In the genomic region with DNA sequence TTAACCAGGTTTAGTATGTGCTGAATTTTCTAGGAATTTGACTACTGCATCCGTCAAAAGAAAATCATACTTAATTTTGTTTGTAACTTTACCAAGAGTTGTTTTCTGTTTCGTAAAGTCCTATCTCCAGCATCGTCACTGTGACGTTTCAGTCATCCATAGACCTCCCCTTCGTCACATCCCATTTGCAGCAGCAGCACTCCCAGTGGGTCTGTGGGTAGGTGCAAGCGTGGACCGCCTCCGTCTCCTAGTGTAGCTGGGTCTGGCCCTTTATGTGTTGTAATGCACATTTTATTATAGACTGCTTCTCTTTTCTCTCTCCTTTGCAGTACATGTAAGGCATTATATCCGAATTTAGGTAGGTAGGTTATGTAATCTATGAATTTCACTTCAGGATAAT, we compare ENCODE assay signal across 12 cellular contexts. TPM values are rescaled to one million over a fixed set of nuclear protein-coding genes. Genes with fewer than 3 reads are reported as not detected.
DNase-seq lines count a peak whose midpoint lies in the region; ATAC-seq, FAIRE-seq and TF ChIP-seq lines count a peak whose summit lies in the region.
"Had no signal": no experiment of that assay in that cellular context is flagged by ENCODE, and none has a peak within 500 bp of the region (broad histone marks: within the 10 kb centered on the region; RNA-seq: fewer than 3 reads in every experiment).

No MANE protein-coding gene starts in this region.

- peak overlapping the region; percentile 17 for H3K4me2 ChIP-seq in endothelial cell of umbilical vein (ENCODE audit: insufficient read depth, low read length)

- peaks cover 59% of the 10 kb centered on the region for H3K36me3 Mint-ChIP-seq in activated CD4-positive, alpha-beta T cell treated with anti-CD3 and anti-CD28 coated beads for 36 hours (ENCODE audit: low read depth)
- peaks cover 86% of the 10 kb centered on the region for H3K36me3 Mint-ChIP-seq in activated T-cell treated with anti-CD3 and anti-CD28 coated beads, Interleukin-2, amount 50 U/mL, for 24 hours (ENCODE audit: low read depth)
- no peaks in the 10 kb centered on the region for H3K36me3 Mint-ChIP-seq in endothelial cell (ENCODE audit: low read depth, unreplicated experiment)

- peak; percentile 57 for ATAC-seq in activated CD4-positive, alpha-beta T cell treated with anti-CD3 and anti-CD28 coated beads for 36 hours
- ATAC-seq in stimulated activated naive CD8-positive, alpha-beta T cell treated with anti-CD3 and anti-CD28 coated beads, Interleukin-15, amount 100 ng/mL, for 72 hours = peak; percentile 79
- no peak for ATAC-seq in HG03354 (IDR thresholded peaks at IDR 0.05; ENCODE audit: poor library complexity, severe bottlenecking, unreplicated experiment)

- no peak for FAIRE-seq in endothelial cell of umbilical vein (lab: Jason Lieb, UNC)
- FAIRE-seq: A204.1 had no signal

- CTCF ChIA-PET in activated CD4-positive, alpha-beta T cell treated with anti-CD3 and anti-CD28 coated beads for 36 hours (lab: Charles Lee) = interaction anchor here (0.6 to 12.1 kb wide), 13 partner anchors 9 to 135 kb away, joined by 3 to 300 read pairs (median 5); partner anchors contain the start of gene EVL
- CTCF ChIA-PET in endothelial cell of umbilical vein (lab: Charles Lee) = interaction anchor here (1.0 to 6.2 kb wide), 6 partner anchors 11 to 124 kb away, joined by 3 to 150 read pairs (median 18); no protein-coding TSS in a partner anchor

- no peaks in the 10 kb centered on the region for H3K79me2 ChIP-seq in endothelial cell of umbilical vein (ENCODE audit: control insufficient read depth, insufficient read depth, low read length)

- BruUV-seq in endothelial cell of umbilical vein (replicated peaks; lab: Mats Ljungman, UMichigan) = no TSS peak

- no peaks in the 10 kb centered on the region for H4K20me1 ChIP-seq in endothelial cell of umbilical vein (replicated peaks; ENCODE audit: control insufficient read depth, extremely low read depth, insufficient read depth, low read length)

- H3K27ac ChIP-seq in endothelial cell of umbilical vein (ENCODE audit: insufficient read depth, low read depth, low read length) = no peak overlapping the region
- H3K27ac ChIP-seq: colonic mucosa, suprapubic skin had no signal

- H3K4me1 Mint-ChIP-seq in activated CD4-positive, alpha-beta T cell treated with anti-CD3 and anti-CD28 coated beads for 36 hours = peaks cover 85% of the 10 kb centered on the region
- peaks cover 84% of the 10 kb centered on the region for H3K4me1 Mint-ChIP-seq in activated T-cell treated with anti-CD3 and anti-CD28 coated beads, Interleukin-2, amount 50 U/mL, for 24 hours (ENCODE audit: low read depth)
- peaks cover 91% of the 10 kb centered on the region for H3K4me1 Mint-ChIP-seq in stimulated activated naive CD8-positive, alpha-beta T cell treated with anti-CD3 and anti-CD28 coated beads, Interleukin-15, amount 100 ng/mL, for 72 hours
- H3K4me1 Mint-ChIP-seq in endothelial cell (ENCODE audit: unreplicated experiment) = peaks cover 60% of the 10 kb centered on the region

- no peaks in the 10 kb centered on the region for H3K9me3 Mint-ChIP-seq in activated CD4-positive, alpha-beta T cell treated with anti-CD3 and anti-CD28 coated beads for 36 hours (ENCODE audit: low read depth)
- H3K9me3 Mint-ChIP-seq in activated T-cell treated with anti-CD3 and anti-CD28 coated beads, Interleukin-2, amount 50 U/mL, for 24 hours = no peaks in the 10 kb centered on the region
- no peaks in the 10 kb centered on the region for H3K9me3 Mint-ChIP-seq in stimulated activated naive CD8-positive, alpha-beta T cell treated with anti-CD3 and anti-CD28 coated beads, Interleukin-15, amount 100 ng/mL, for 72 hours
- H3K9me3 Mint-ChIP-seq in endothelial cell (ENCODE audit: unreplicated experiment) = no peaks in the 10 kb centered on the region

- peak; percentile 81 for DNase-seq in activated CD4-positive, alpha-beta T cell treated with anti-CD3 and anti-CD28 coated beads for 36 hours
- no peak for DNase-seq in activated CD4-positive, alpha-beta T cell treated with anti-CD3 and anti-CD28 coated beads for 1 hour
- DNase-seq in activated T-cell treated with anti-CD3 and anti-CD28 coated beads, Interleukin-2, amount 50 U/mL, for 24 hours = peak; percentile 63
- no peak for DNase-seq in endothelial cell of umbilical vein (ENCODE audit: low read depth, low spot score)
- peak; percentile 45 to 71 for DNase-seq in stimulated activated naive CD8-positive, alpha-beta T cell treated with anti-CD3 and anti-CD28 coated beads, Interleukin-15, amount 100 ng/mL, for 72 hours
- no peak for DNase-seq in endothelial cell (ENCODE audit: low spot score)
- DNase-seq in T1000 (lab: John Stamatoyannopoulos, UW) = no peak
- DNase-seq: colonic mucosa, NCI-H1105 treated with DMSO at 0.1 percent for 48 hours had no signal

- no peak for TF ChIP-seq POLR2A in endothelial cell of umbilical vein (IDR thresholded peaks at IDR 0.05; ENCODE audit: low read depth, low read length)

- peak overlapping the region; percentile 56 for H3K4me3 Mint-ChIP-seq in activated CD4-positive, alpha-beta T cell treated with anti-CD3 and anti-CD28 coated beads for 36 hours
- H3K4me3 Mint-ChIP-seq in activated T-cell treated with anti-CD3 and anti-CD28 coated beads, Interleukin-2, amount 50 U/mL, for 24 hours = peak overlapping the region; percentile 69
- peak overlapping the region; percentile 62 to 79 for H3K4me3 Mint-ChIP-seq in stimulated activated naive CD8-positive, alpha-beta T cell treated with anti-CD3 and anti-CD28 coated beads, Interleukin-15, amount 100 ng/mL, for 72 hours
- H3K4me3 Mint-ChIP-seq in endothelial cell (ENCODE audit: unreplicated experiment) = no peak overlapping the region

- intact Hi-C loops in activated CD4-positive, alpha-beta T cell treated with anti-CD3 and anti-CD28 coated beads for 36 hours (cut with DNase I, micrococcal nuclease) = loop anchor here (1.0 to 5.0 kb wide), 3 partner anchors 16 to 136 kb away; no protein-coding TSS in a partner anchor
- intact Hi-C loops in endothelial cell of umbilical vein (cut with micrococcal nuclease) = no loop called here

- POLR2A ChIA-PET in activated CD4-positive, alpha-beta T cell treated with anti-CD3 and anti-CD28 coated beads for 36 hours (lab: Charles Lee) = interaction anchor here (11.5 kb wide), 1 partner anchor 36 kb away, joined by 162 read pairs; the partner anchor contains the start of gene EVL
- POLR2A ChIA-PET in endothelial cell of umbilical vein (lab: Charles Lee) = no interaction called here

- H3K27ac Mint-ChIP-seq in activated CD4-positive, alpha-beta T cell treated with anti-CD3 and anti-CD28 coated beads for 36 hours = peak overlapping the region; percentile 92
- peak overlapping the region; percentile 93 for H3K27ac Mint-ChIP-seq in activated T-cell treated with anti-CD3 and anti-CD28 coated beads, Interleukin-2, amount 50 U/mL, for 24 hours
- peak overlapping the region; percentile 29 to 98 for H3K27ac Mint-ChIP-seq in stimulated activated naive CD8-positive, alpha-beta T cell treated with anti-CD3 and anti-CD28 coated beads, Interleukin-15, amount 100 ng/mL, for 72 hours
- H3K27ac Mint-ChIP-seq in endothelial cell (ENCODE audit: unreplicated experiment) = no peak overlapping the region

- H3K9me3 ChIP-seq in endothelial cell of umbilical vein (replicated peaks; ENCODE audit: control insufficient read depth, insufficient read depth, low read length) = no peaks in the 10 kb centered on the region
- H3K9me3 ChIP-seq: colonic mucosa, suprapubic skin had no signal

- H3K9me1 ChIP-seq in endothelial cell of umbilical vein (replicated peaks; ENCODE audit: control insufficient read depth, extremely low read depth, insufficient read depth, low read length) = no peaks in the 10 kb centered on the region

- TF ChIP-seq CTCF in endothelial cell of umbilical vein (IDR thresholded peaks at IDR 0.05; ENCODE audit: extremely low read depth in 1 of 2, insufficient read depth in 1 of 2, low read depth in 1 of 2, low read length in 2 of 2) (no peak), endothelial cell (IDR thresholded peaks at IDR 0.05; ENCODE audit: unreplicated experiment) (no peak)

- H3K36me3 ChIP-seq in endothelial cell of umbilical vein (ENCODE audit: control insufficient read depth in 2 of 2, extremely low read depth in 1 of 2, insufficient read depth in 2 of 2, low read length in 2 of 2) = no peaks in the 10 kb centered on the region
- H3K36me3 ChIP-seq: colonic mucosa, suprapubic skin had no signal

- no peaks in the 10 kb centered on the region for H3K27me3 ChIP-seq in endothelial cell of umbilical vein (ENCODE audit: control insufficient read depth in 2 of 2, insufficient read depth in 2 of 2, low read length in 2 of 2)
- H3K27me3 ChIP-seq: colonic mucosa, suprapubic skin had no signal

- H3K27me3 Mint-ChIP-seq in activated CD4-positive, alpha-beta T cell treated with anti-CD3 and anti-CD28 coated beads for 36 hours = no peaks in the 10 kb centered on the region
- H3K27me3 Mint-ChIP-seq in activated T-cell treated with anti-CD3 and anti-CD28 coated beads, Interleukin-2, amount 50 U/mL, for 24 hours = no peaks in the 10 kb centered on the region
- H3K27me3 Mint-ChIP-seq in stimulated activated naive CD8-positive, alpha-beta T cell treated with anti-CD3 and anti-CD28 coated beads, Interleukin-15, amount 100 ng/mL, for 72 hours = no peaks in the 10 kb centered on the region
- H3K27me3 Mint-ChIP-seq in endothelial cell (ENCODE audit: unreplicated experiment) = peaks cover 3% of the 10 kb centered on the region

- H3K4me3 ChIP-seq in endothelial cell of umbilical vein (replicated peaks in 1 of 3; ENCODE audit: insufficient read depth in 1 of 3, low read depth in 1 of 3, low read length in 3 of 3) = no peak overlapping the region
- H3K4me3 ChIP-seq: colonic mucosa, suprapubic skin had no signal

- no peak overlapping the region for H2AFZ ChIP-seq in endothelial cell of umbilical vein (ENCODE audit: low read depth, low read length)

- peaks cover 26% of the 10 kb centered on the region for H3K4me1 ChIP-seq in endothelial cell of umbilical vein (ENCODE audit: control insufficient read depth, extremely low read depth, insufficient read depth, low read length)
- H3K4me1 ChIP-seq: colonic mucosa had no signal

- no peak overlapping the region for H3K9ac ChIP-seq in endothelial cell of umbilical vein (replicated peaks; ENCODE audit: extremely low read depth, insufficient read depth, low read length)

- dilution Hi-C loops in endothelial cell of umbilical vein (cut with MboI; ENCODE audit: extremely low pct_ligation_motif_present, low sequenced_read_pairs) = no loop called here

RNA-seq across cellular contexts. Expression of gene EVL, which starts 41.0 kb away (rescaled TPM):
- 100 to 1,000 TPM; 249 to 378 TPM for total RNA-seq in activated CD4-positive, alpha-beta T cell treated with anti-CD3 and anti-CD28 coated beads for 36 hours
- total RNA-seq in endothelial cell of umbilical vein (61.9 and 62.5 TPM in 2 replicates), endothelial cell (ENCODE audit: unreplicated experiment) (142 TPM)
- 34.6 and 36.5 TPM in 2 replicates for polyA plus RNA-seq in endothelial cell of umbilical vein
- polyA plus RNA-seq in endothelial cell of umbilical vein (2011; cell fraction: cytosol; rRNA removed) = 29.6 and 33.9 TPM in 2 replicates
- 164 and 173 TPM in 2 replicates for polyA plus RNA-seq in endothelial cell of umbilical vein (2011; cell fraction: nucleus; rRNA removed)
- polyA plus RNA-seq in endothelial cell of umbilical vein (2012) = 46.6 and 50.4 TPM in 2 replicates
- polyA minus RNA-seq in endothelial cell of umbilical vein = 40.0 and 48.4 TPM in 2 replicates
- polyA minus RNA-seq in endothelial cell of umbilical vein (2011; cell fraction: cytosol; rRNA and poly(A)+ RNA removed) = 4.7 TPM
- 50.3 and 54.3 TPM in 2 replicates for polyA minus RNA-seq in endothelial cell of umbilical vein (2011; cell fraction: nucleus; rRNA and poly(A)+ RNA removed)

RNA-seq across cellular contexts. Expression of gene DEGS2, which starts 53.2 kb away (rescaled TPM):
- total RNA-seq in activated CD4-positive, alpha-beta T cell treated with anti-CD3 and anti-CD28 coated beads for 36 hours = 1 to 10 TPM; 2.6 to 2.8 TPM
- total RNA-seq in endothelial cell of umbilical vein (not detected in 2 replicates), endothelial cell (ENCODE audit: unreplicated experiment) (not detected)
- 0.02 and 0.06 TPM in 2 replicates for polyA plus RNA-seq in endothelial cell of umbilical vein
- not detected in 2 replicates for polyA plus RNA-seq in endothelial cell of umbilical vein (2011; cell fraction: cytosol; rRNA removed)
- polyA plus RNA-seq in endothelial cell of umbilical vein (2011; cell fraction: nucleus; rRNA removed) = 0.03 TPM in 1 of 2 replicates, not detected in the other
- polyA plus RNA-seq in endothelial cell of umbilical vein (2012) = 0.15 and 0.16 TPM in 2 replicates
- polyA minus RNA-seq in endothelial cell of umbilical vein = 0.49 TPM in 1 of 2 replicates, not detected in the other
- polyA minus RNA-seq in endothelial cell of umbilical vein (2011; cell fraction: cytosol; rRNA and poly(A)+ RNA removed) = not detected
- 0.19 TPM in 1 of 2 replicates, not detected in the other for polyA minus RNA-seq in endothelial cell of umbilical vein (2011; cell fraction: nucleus; rRNA and poly(A)+ RNA removed)

Comparison
In these comparisons a context has a peak if more than half of its experiments do, and no peak if none do; other contexts are left out.
1. DNase-seq: peak in activated CD4-positive, alpha-beta T cell treated with anti-CD3 and anti-CD28 coated beads for 36 hours (single experiment), activated T-cell treated with anti-CD3 and anti-CD28 coated beads, Interleukin-2, amount 50 U/mL, for 24 hours (single experiment) and stimulated activated naive CD8-positive, alpha-beta T cell treated with anti-CD3 and anti-CD28 coated beads, Interleukin-15, amount 100 ng/mL, for 72 hours (2 of 2); none in activated CD4-positive, alpha-beta T cell treated with anti-CD3 and anti-CD28 coated beads for 1 hour (single experiment), endothelial cell of umbilical vein (single experiment), endothelial cell (single experiment) and T1000 (single experiment).